In the genomic region with DNA sequence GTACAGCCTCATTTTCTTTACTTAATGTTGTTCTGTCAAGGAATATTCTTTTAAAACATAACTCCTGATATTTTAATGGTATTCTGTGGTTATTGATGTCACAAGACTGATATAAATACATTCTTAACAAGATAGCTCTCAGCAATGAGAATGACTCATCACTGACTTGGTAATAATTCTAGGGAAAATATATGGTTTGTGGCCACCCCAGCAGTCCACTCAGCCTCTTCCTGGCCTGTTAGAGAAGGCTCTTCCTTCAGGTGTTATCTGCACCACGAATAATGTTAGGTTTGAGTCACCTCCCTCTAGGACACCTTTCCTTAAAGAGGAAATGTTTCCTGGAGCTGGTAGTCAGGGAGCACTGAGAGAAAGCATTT, we compare ENCODE assay signal across 9 cellular contexts.
DNase-seq lines count a peak whose midpoint lies in the region; ATAC-seq and TF ChIP-seq lines count a peak whose summit lies in the region.
"Had no signal": no experiment of that assay in that cellular context is flagged by ENCODE, and none has a peak within 500 bp of the region (broad histone marks: within the 10 kb centered on the region; RNA-seq: fewer than 3 reads in every experiment).

No MANE protein-coding gene starts in this region.

- H3K79me2 ChIP-seq in GM23338 (replicated peaks; ENCODE audit: insufficient read depth) (no peaks in the 10 kb centered on the region), PC-3 (ENCODE audit: low read length) (no peaks in the 10 kb centered on the region)

- peaks cover 29% of the 10 kb centered on the region for H3K4me1 Mint-ChIP-seq in GM23338
- H3K4me1 Mint-ChIP-seq in naive thymus-derived CD4-positive, alpha-beta T cell, result peaks cover 0 to 16% (median 0%) of the 10 kb centered on the region in 7 donors
- peaks cover 6% of the 10 kb centered on the region for H3K4me1 Mint-ChIP-seq in progenitor cell of endocrine pancreas (ENCODE audit: low read depth)

- TF ChIP-seq CTCF in GM23338 (conservative IDR thresholded peaks at IDR 0.05; ENCODE audit: low read depth in 2 of 2) (no peak), PC-3 (conservative IDR thresholded peaks at IDR 0.05; ENCODE audit: low read depth, low read length) (no peak), epithelial cell of esophagus (IDR thresholded peaks at IDR 0.05; ENCODE audit: insufficient read depth, low read depth, low read length, missing control alignments) (no peak), progenitor cell of endocrine pancreas (IDR thresholded peaks at IDR 0.05; ENCODE audit: unreplicated experiment) (no peak)

- no peaks in the 10 kb centered on the region for H4K20me1 ChIP-seq in GM23338 (replicated peaks; ENCODE audit: insufficient read depth)
- no peaks in the 10 kb centered on the region for H4K20me1 ChIP-seq in PC-3 (ENCODE audit: low read length)

- H3K9me2 ChIP-seq in GM23338 (ENCODE audit: insufficient read depth) (no peaks in the 10 kb centered on the region), PC-3 (replicated peaks; ENCODE audit: low read length) (no peaks in the 10 kb centered on the region)

- H3K4me2 ChIP-seq in GM23338, result peak overlapping the region; percentile 12; the same call in 1 of the 2 replicates
- H3K4me2 ChIP-seq in PC-3 (ENCODE audit: low read length), result peak overlapping the region; percentile 51

- POLR2A ChIA-PET in PC-3 (lab: Charles Lee; ENCODE audit: unreplicated experiment), result no interaction called here
- POLR2A ChIA-PET in naive thymus-derived CD4-positive, alpha-beta T cell (lab: Charles Lee), result no interaction called here

- no peaks in the 10 kb centered on the region for H3K9me3 ChIP-seq in PC-3 (ENCODE audit: low read length)
- no peaks in the 10 kb centered on the region for H3K9me3 ChIP-seq in skeletal muscle tissue (ENCODE audit: control insufficient read depth in 3 of 3, low read length in 3 of 3)
- no peaks in the 10 kb centered on the region for H3K9me3 ChIP-seq in naive thymus-derived CD4-positive, alpha-beta T cell (ENCODE audit: control insufficient read depth in 2 of 3, low read length in 3 of 3)

- H2AFZ ChIP-seq in GM23338 (no peak overlapping the region), PC-3 (ENCODE audit: low read length) (no peak overlapping the region)

- DNase-seq in GM23338 (ENCODE audit: low spot score), result no peak
- peak; percentile 87 for DNase-seq in PC-3
- peak; percentile 79 for DNase-seq in epithelial cell of esophagus (ENCODE audit: low read depth)
- no peak for DNase-seq in naive thymus-derived CD4-positive, alpha-beta T cell
- DNase-seq in activated gamma-delta T cell (lab: John Stamatoyannopoulos, UW), result no peak
- no peak for DNase-seq in progenitor cell of endocrine pancreas (ENCODE audit: low spot score, unreplicated experiment)
- no peak for DNase-seq in cerebellar nuclear complex (lab: John Stamatoyannopoulos, UW)
- DNase-seq: NCI-H1436 had no signal

- H3K4me3 ChIP-seq in GM23338, result no peak overlapping the region
- H3K4me3 ChIP-seq in PC-3 (ENCODE audit: low read length), result no peak overlapping the region
- H3K4me3 ChIP-seq in epithelial cell of esophagus (ENCODE audit: low read length), result no peak overlapping the region
- no peak overlapping the region for H3K4me3 ChIP-seq in skeletal muscle tissue (ENCODE audit: low read length in 3 of 3)
- no peak overlapping the region for H3K4me3 ChIP-seq in naive thymus-derived CD4-positive, alpha-beta T cell (ENCODE audit: low read length)

- H3F3A ChIP-seq in GM23338 (replicated peaks; ENCODE audit: low read depth) (no peaks in the 10 kb centered on the region), PC-3 (ENCODE audit: low read length, unreplicated experiment) (no peaks in the 10 kb centered on the region)

- H3K36me3 Mint-ChIP-seq in GM23338 (ENCODE audit: low read depth) (peaks cover 6% of the 10 kb centered on the region; the same call in 2 of the 3 replicates), progenitor cell of endocrine pancreas (ENCODE audit: insufficient read depth) (peaks cover 44% of the 10 kb centered on the region)
- peaks cover 2 to 78% (median 41%) of the 10 kb centered on the region in 5 donors for H3K36me3 Mint-ChIP-seq in naive thymus-derived CD4-positive, alpha-beta T cell

- no TSS peak for BruUV-seq in PC-3 (replicated peaks; lab: Mats Ljungman, UMichigan)

- no peaks in the 10 kb centered on the region; the same call in 1 of the 2 replicates for H3K36me3 ChIP-seq in GM23338 (ENCODE audit: insufficient read depth)
- 0 out of 2 replicates have a peak, but pooled peaks cover 10% of the 10 kb centered on the region for H3K36me3 ChIP-seq in PC-3 (ENCODE audit: low read depth, low read length)
- H3K36me3 ChIP-seq in skeletal muscle tissue (ENCODE audit: control insufficient read depth in 3 of 3, insufficient read depth in 3 of 3, low read length in 3 of 3), result peaks cover 65 to 76% (median 68%) of the 10 kb centered on the region in 3 donors
- H3K36me3 ChIP-seq in naive thymus-derived CD4-positive, alpha-beta T cell (ENCODE audit: control insufficient read depth in 2 of 3, insufficient read depth in 3 of 3, low read length in 3 of 3), result peaks cover 0 to 78% (median 20%) of the 10 kb centered on the region in 3 experiments

- ATAC-seq in GM23338 (no peak), PC-3 (peak; percentile 98)
- ATAC-seq in naive thymus-derived CD4-positive, alpha-beta T cell, result no peak

- CTCF ChIA-PET in PC-3 (lab: Charles Lee), result interaction anchor here (0.5 to 0.6 kb wide), 2 partner anchors 26 to 42 kb away, joined by 3 read pairs; no protein-coding TSS in a partner anchor
- CTCF ChIA-PET in naive thymus-derived CD4-positive, alpha-beta T cell (lab: Charles Lee), result no interaction called here

- H3K27ac Mint-ChIP-seq in GM23338, result no peak overlapping the region
- peak overlapping the region in 1 of 9 donors; percentile 7 for H3K27ac Mint-ChIP-seq in naive thymus-derived CD4-positive, alpha-beta T cell
- no peak overlapping the region for H3K27ac Mint-ChIP-seq in progenitor cell of endocrine pancreas

- no peaks in the 10 kb centered on the region for H3K27me3 ChIP-seq in GM23338 (ENCODE audit: insufficient read depth)
- no peaks in the 10 kb centered on the region for H3K27me3 ChIP-seq in PC-3 (ENCODE audit: low read length)
- H3K27me3 ChIP-seq in skeletal muscle tissue (ENCODE audit: control insufficient read depth in 3 of 3, insufficient read depth in 3 of 3, low read length in 3 of 3), result no peaks in the 10 kb centered on the region
- no peaks in the 10 kb centered on the region for H3K27me3 ChIP-seq in naive thymus-derived CD4-positive, alpha-beta T cell (ENCODE audit: control insufficient read depth in 2 of 2, insufficient read depth in 2 of 2, low read length in 2 of 2)

- no peak overlapping the region for H3K9ac ChIP-seq in PC-3 (ENCODE audit: low read length)
- peak overlapping the region in 2 of 3 donors; percentile 22 to 68 for H3K9ac ChIP-seq in skeletal muscle tissue (ENCODE audit: low read depth in 1 of 3, low read length in 3 of 3)

- H3K9me3 Mint-ChIP-seq in GM23338 (no peaks in the 10 kb centered on the region), progenitor cell of endocrine pancreas (ENCODE audit: low read depth) (no peaks in the 10 kb centered on the region)
- H3K9me3 Mint-ChIP-seq in naive thymus-derived CD4-positive, alpha-beta T cell, result peaks cover 0 to 1% (median 0%) of the 10 kb centered on the region in 11 donors

- H3K4me1 ChIP-seq in GM23338 (ENCODE audit: insufficient read depth) (peaks cover 15% of the 10 kb centered on the region), PC-3 (ENCODE audit: insufficient read depth, low read length) (peaks cover 23% of the 10 kb centered on the region), skeletal muscle tissue (ENCODE audit: control insufficient read depth in 3 of 3, insufficient read depth in 3 of 3, low read length in 3 of 3) (peaks cover 42 to 68% (median 66%) of the 10 kb centered on the region in 3 donors)
- H3K4me1 ChIP-seq in naive thymus-derived CD4-positive, alpha-beta T cell (ENCODE audit: control insufficient read depth in 2 of 2, insufficient read depth in 2 of 2, low read length in 2 of 2), result no peaks in the 10 kb centered on the region

- H3K27ac ChIP-seq in GM23338 (ENCODE audit: low read depth) (no peak overlapping the region), PC-3 (ENCODE audit: low read length) (peak overlapping the region; percentile 74), skeletal muscle tissue (ENCODE audit: low read depth, low read length) (peak overlapping the region; percentile 12)
- no peak overlapping the region for H3K27ac ChIP-seq in naive thymus-derived CD4-positive, alpha-beta T cell (ENCODE audit: low read depth, low read length)

- H3K27me3 Mint-ChIP-seq in GM23338 (ENCODE audit: insufficient read depth, low read depth, poor library complexity) (peaks cover 11% of the 10 kb centered on the region), progenitor cell of endocrine pancreas (no peaks in the 10 kb centered on the region)
- H3K27me3 Mint-ChIP-seq in naive thymus-derived CD4-positive, alpha-beta T cell, result no peaks in the 10 kb centered on the region

- H3K4me3 Mint-ChIP-seq in GM23338 (no peak overlapping the region), progenitor cell of endocrine pancreas (ENCODE audit: low read depth) (no peak overlapping the region)
- H3K4me3 Mint-ChIP-seq in naive thymus-derived CD4-positive, alpha-beta T cell, result no peak overlapping the region

- intact Hi-C loops in PC-3 (cut with micrococcal nuclease), result no loop called here
- intact Hi-C loops in naive thymus-derived CD4-positive, alpha-beta T cell (cut with micrococcal nuclease), result no loop called here

TF ChIP-seq in GM23338, 12 proteins besides CTCF, POLR2A, EP300 and RAD21 (continues in another document):
- TF ChIP-seq EZH2phosphoT487 (IDR thresholded peaks at IDR 0.05; ENCODE audit: unreplicated experiment), result no peak
- TF ChIP-seq ZNF331 (CRISPR knock-in tag; IDR thresholded peaks at IDR 0.05; ENCODE audit: low read depth), result no peak

Comparison
In these comparisons a context has a peak if more than half of its experiments do, and no peak if none do; other contexts are left out.
1. DNase-seq: peak in PC-3 (single experiment) and epithelial cell of esophagus (single experiment); none in GM23338 (single experiment), naive thymus-derived CD4-positive, alpha-beta T cell (0 of 9), activated gamma-delta T cell (single experiment), progenitor cell of endocrine pancreas (single experiment) and cerebellar nuclear complex (0 of 2).
2. H3K27ac ChIP-seq: peak in PC-3 (single experiment) and skeletal muscle tissue (single experiment); none in GM23338 (single experiment) and naive thymus-derived CD4-positive, alpha-beta T cell (single experiment).